Comparison of ENCODE assay signal across 1 cellular context in genomic region chr12:8914716-8915526, GRCh38.
TF ChIP-seq lines count a peak whose summit lies in the region.

No MANE protein-coding gene starts in this region.

TF ChIP-seq in HEK293, 187 proteins besides CTCF, POLR2A, EP300 and RAD21 (continued from another document and continues in another):
- TF ChIP-seq EGR2 (tag by site-specific recombination; IDR thresholded peaks at IDR 0.05; ENCODE audit: low read depth) (no peak; the same call in 1 of the 2 replicates), ZSCAN30 (tag by site-specific recombination; IDR thresholded peaks at IDR 0.05) (0 out of 2 replicates have a peak, but pooled peaks have one; percentile 37), ZNF48 (tag by site-specific recombination; IDR thresholded peaks at IDR 0.05) (no peak), REPIN1 (tag by site-specific recombination; IDR thresholded peaks at IDR 0.05; ENCODE audit: low read depth) (no peak), ZNF76 (tag by site-specific recombination; IDR thresholded peaks at IDR 0.05; ENCODE audit: borderline replicate concordance, low read depth) (peak; percentile 73; the same call in 1 of the 2 replicates), ZBTB21 (tag by site-specific recombination; IDR thresholded peaks at IDR 0.05) (no peak), ZNF707 (tag by site-specific recombination; IDR thresholded peaks at IDR 0.05) (no peak), ZBTB10 (tag by site-specific recombination; IDR thresholded peaks at IDR 0.05) (peak; percentile 43; the same call in 1 of the 2 replicates), ZNF645 (tag by site-specific recombination; IDR thresholded peaks at IDR 0.05) (no peak), ZBTB20 (tag by site-specific recombination; IDR thresholded peaks at IDR 0.05) (peak; percentile 78), ZNF585B (tag by site-specific recombination; IDR thresholded peaks at IDR 0.05) (no peak), PBX3 (CRISPR knock-in tag; IDR thresholded peaks at IDR 0.05) (no peak), SP7 (tag by site-specific recombination; IDR thresholded peaks at IDR 0.05) (0 out of 2 replicates have a peak, but pooled peaks have one; percentile 24), ZNF561 (tag by site-specific recombination; IDR thresholded peaks at IDR 0.05; ENCODE audit: borderline replicate concordance) (no peak), ZNF501 (tag by site-specific recombination; IDR thresholded peaks at IDR 0.05) (peak; percentile 76; the same call in 1 of the 2 replicates), KLF8 (tag by site-specific recombination; IDR thresholded peaks at IDR 0.05) (peak; percentile 80), ZNF785 (tag by site-specific recombination; IDR thresholded peaks at IDR 0.05) (no peak), BCL6B (tag by site-specific recombination; IDR thresholded peaks at IDR 0.05) (no peak), ZNF366 (tag by site-specific recombination; conservative IDR thresholded peaks at IDR 0.05) (peak; percentile 79), HOXA7 (CRISPR knock-in tag; IDR thresholded peaks at IDR 0.05; ENCODE audit: borderline replicate concordance) (no peak), ZNF664 (tag by site-specific recombination; IDR thresholded peaks at IDR 0.05) (no peak), ZNF398 (tag by site-specific recombination; IDR thresholded peaks at IDR 0.05) (0 out of 2 replicates have a peak, but pooled peaks have one; percentile 11), ZNF146 (tag by site-specific recombination; IDR thresholded peaks at IDR 0.05) (no peak), ZNF221 (tag by site-specific recombination; IDR thresholded peaks at IDR 0.05; ENCODE audit: borderline replicate concordance) (no peak), ZNF350 (tag by site-specific recombination; IDR thresholded peaks at IDR 0.05) (no peak), ZNF175 (tag by site-specific recombination; IDR thresholded peaks at IDR 0.05) (no peak), PRDM10 (tag by site-specific recombination; IDR thresholded peaks at IDR 0.05) (peak; percentile 98), ZNF549 (tag by site-specific recombination; IDR thresholded peaks at IDR 0.05) (no peak), TSHZ1 (tag by site-specific recombination; IDR thresholded peaks at IDR 0.05; ENCODE audit: borderline replicate concordance) (no peak), ZNF433 (tag by site-specific recombination; IDR thresholded peaks at IDR 0.05; ENCODE audit: low read depth) (no peak), ZSCAN18 (tag by site-specific recombination; IDR thresholded peaks at IDR 0.05) (no peak), ZNF341 (tag by site-specific recombination; IDR thresholded peaks at IDR 0.05; ENCODE audit: low read depth) (peak; percentile 73), YY2 (tag by site-specific recombination; IDR thresholded peaks at IDR 0.05) (no peak), ZNF514 (tag by site-specific recombination; IDR thresholded peaks at IDR 0.05) (no peak), KLF10 (tag by site-specific recombination; IDR thresholded peaks at IDR 0.05) (peak; percentile 71), ZNF704 (tag by site-specific recombination; IDR thresholded peaks at IDR 0.05) (no peak), ZNF639 (tag by site-specific recombination; IDR thresholded peaks at IDR 0.05) (no peak), ZNF791 (tag by site-specific recombination; IDR thresholded peaks at IDR 0.05) (no peak)
